Comparison of ENCODE assay signal across 8 cellular contexts in genomic region chr14:32509632-32510187, GRCh38.
DNase-seq lines count a peak whose midpoint lies in the region; ATAC-seq and TF ChIP-seq lines count a peak whose summit lies in the region.

No MANE protein-coding gene starts in this region.

- CTCF ChIA-PET in naive thymus-derived CD4-positive, alpha-beta T cell (lab: Charles Lee) = no interaction called here

- ATAC-seq in stimulated activated naive B cell treated with anti-CD40 and anti-IgM and Interleukin-4, amounts not matched to agents 10 μg/mL and 1 μg/mL and 100 μg/mL, for 72 hours (replicated peaks) = no peak
- no peak for ATAC-seq in naive thymus-derived CD4-positive, alpha-beta T cell
- ATAC-seq in HG03520 (IDR thresholded peaks at IDR 0.05; ENCODE audit: unreplicated experiment) = no peak

- intact Hi-C loops in naive thymus-derived CD4-positive, alpha-beta T cell (cut with micrococcal nuclease) = no loop called here

- peaks cover 78% of the 10 kb centered on the region for H3K4me1 Mint-ChIP-seq in brain
- no peaks in the 10 kb centered on the region for H3K4me1 Mint-ChIP-seq in stimulated activated naive B cell treated with anti-CD40 and anti-IgM and Interleukin-4, amounts not matched to agents 10 μg/mL and 1 μg/mL and 100 μg/mL, for 72 hours
- no peaks in the 10 kb centered on the region for H3K4me1 Mint-ChIP-seq in naive thymus-derived CD4-positive, alpha-beta T cell

- peak overlapping the region; percentile 23 to 97 (median 81) for H3K27ac Mint-ChIP-seq in brain
- no peak overlapping the region for H3K27ac Mint-ChIP-seq in stimulated activated naive B cell treated with anti-CD40 and anti-IgM and Interleukin-4, amounts not matched to agents 10 μg/mL and 1 μg/mL and 100 μg/mL, for 72 hours
- H3K27ac Mint-ChIP-seq in naive thymus-derived CD4-positive, alpha-beta T cell = no peak overlapping the region

- TF ChIP-seq CTCF in brain (conservative IDR thresholded peaks at IDR 0.05) = no peak

- H3K4me3 Mint-ChIP-seq in brain = peak overlapping the region in 3 of 5 experiments; percentile 31 to 43 (median 42)
- no peak overlapping the region for H3K4me3 Mint-ChIP-seq in stimulated activated naive B cell treated with anti-CD40 and anti-IgM and Interleukin-4, amounts not matched to agents 10 μg/mL and 1 μg/mL and 100 μg/mL, for 72 hours
- no peak overlapping the region for H3K4me3 Mint-ChIP-seq in naive thymus-derived CD4-positive, alpha-beta T cell

- H3K27ac ChIP-seq in skeletal muscle tissue (ENCODE audit: low read depth, low read length) = peak overlapping the region; percentile 82
- no peak overlapping the region for H3K27ac ChIP-seq in naive thymus-derived CD4-positive, alpha-beta T cell (ENCODE audit: low read depth, low read length)

- H3K27me3 ChIP-seq in skeletal muscle tissue (ENCODE audit: control insufficient read depth in 3 of 3, insufficient read depth in 3 of 3, low read length in 3 of 3) = no peaks in the 10 kb centered on the region
- peaks cover 0 to 3% of the 10 kb centered on the region in 2 donors for H3K27me3 ChIP-seq in naive thymus-derived CD4-positive, alpha-beta T cell (ENCODE audit: control insufficient read depth in 2 of 2, insufficient read depth in 2 of 2, low read length in 2 of 2)

- H3K27me3 Mint-ChIP-seq in brain = no peaks in the 10 kb centered on the region
- H3K27me3 Mint-ChIP-seq in stimulated activated naive B cell treated with anti-CD40 and anti-IgM and Interleukin-4, amounts not matched to agents 10 μg/mL and 1 μg/mL and 100 μg/mL, for 72 hours = peaks cover 0 to 7% of the 10 kb centered on the region in 2 donors
- peaks cover 0 to 6% (median 2%) of the 10 kb centered on the region in 5 donors for H3K27me3 Mint-ChIP-seq in naive thymus-derived CD4-positive, alpha-beta T cell

- peaks cover 19 to 31% (median 28%) of the 10 kb centered on the region in 3 donors for H3K4me1 ChIP-seq in skeletal muscle tissue (ENCODE audit: control insufficient read depth in 3 of 3, insufficient read depth in 3 of 3, low read length in 3 of 3)
- H3K4me1 ChIP-seq in naive thymus-derived CD4-positive, alpha-beta T cell (ENCODE audit: control insufficient read depth in 2 of 2, insufficient read depth in 2 of 2, low read length in 2 of 2) = no peaks in the 10 kb centered on the region

- peaks cover 0 to 2% (median 0%) of the 10 kb centered on the region in 5 experiments for H3K9me3 Mint-ChIP-seq in brain
- H3K9me3 Mint-ChIP-seq in stimulated activated naive B cell treated with anti-CD40 and anti-IgM and Interleukin-4, amounts not matched to agents 10 μg/mL and 1 μg/mL and 100 μg/mL, for 72 hours = no peaks in the 10 kb centered on the region
- H3K9me3 Mint-ChIP-seq in naive thymus-derived CD4-positive, alpha-beta T cell = peaks cover 0 to under 1% (median 0%) of the 10 kb centered on the region in 11 donors

- DNase-seq in H4 (ENCODE audit: low spot score) (peak; percentile 89), iris pigment epithelial cell (ENCODE audit: low read depth) (peak; percentile 100), GF-D8 (lab: John Stamatoyannopoulos, UW) (no peak)
- DNase-seq in stimulated activated naive B cell treated with anti-CD40 and anti-IgM and Interleukin-4, amounts not matched to agents 10 μg/mL and 1 μg/mL and 100 μg/mL, for 72 hours = no peak
- DNase-seq in naive thymus-derived CD4-positive, alpha-beta T cell = no peak

- peak overlapping the region; percentile 52 to 67 (median 59) for H3K9ac ChIP-seq in skeletal muscle tissue (ENCODE audit: low read depth in 1 of 3, low read length in 3 of 3)

- peak overlapping the region in 2 of 3 donors; percentile 45 to 49 for H3K4me3 ChIP-seq in skeletal muscle tissue (ENCODE audit: low read length in 3 of 3)
- no peak overlapping the region for H3K4me3 ChIP-seq in naive thymus-derived CD4-positive, alpha-beta T cell (ENCODE audit: low read length)

- H3K36me3 Mint-ChIP-seq in brain = peaks cover under 1% of the 10 kb centered on the region
- no peaks in the 10 kb centered on the region for H3K36me3 Mint-ChIP-seq in stimulated activated naive B cell treated with anti-CD40 and anti-IgM and Interleukin-4, amounts not matched to agents 10 μg/mL and 1 μg/mL and 100 μg/mL, for 72 hours
- peaks cover 0 to 1% (median 0%) of the 10 kb centered on the region in 5 donors for H3K36me3 Mint-ChIP-seq in naive thymus-derived CD4-positive, alpha-beta T cell

- POLR2A ChIA-PET in naive thymus-derived CD4-positive, alpha-beta T cell (lab: Charles Lee) = no interaction called here

- no peaks in the 10 kb centered on the region for H3K9me3 ChIP-seq in skeletal muscle tissue (ENCODE audit: control insufficient read depth in 3 of 3, low read length in 3 of 3)
- no peaks in the 10 kb centered on the region for H3K9me3 ChIP-seq in naive thymus-derived CD4-positive, alpha-beta T cell (ENCODE audit: control insufficient read depth in 2 of 3, low read length in 3 of 3)

- H3K36me3 ChIP-seq in skeletal muscle tissue (ENCODE audit: control insufficient read depth in 3 of 3, insufficient read depth in 3 of 3, low read length in 3 of 3) = no peaks in the 10 kb centered on the region
- no peaks in the 10 kb centered on the region for H3K36me3 ChIP-seq in naive thymus-derived CD4-positive, alpha-beta T cell (ENCODE audit: control insufficient read depth in 2 of 3, insufficient read depth in 3 of 3, low read length in 3 of 3)

Comparison
In these comparisons a context has a peak if more than half of its experiments do, and no peak if none do; other contexts are left out.
1. DNase-seq: peak in H4 (single experiment) and iris pigment epithelial cell (single experiment); none in stimulated activated naive B cell treated with anti-CD40 and anti-IgM and Interleukin-4, amounts not matched to agents 10 μg/mL and 1 μg/mL and 100 μg/mL, for 72 hours (single experiment), naive thymus-derived CD4-positive, alpha-beta T cell (0 of 9) and GF-D8 (single experiment).
2. H3K27ac Mint-ChIP-seq: peak in brain (5 of 5); none in stimulated activated naive B cell treated with anti-CD40 and anti-IgM and Interleukin-4, amounts not matched to agents 10 μg/mL and 1 μg/mL and 100 μg/mL, for 72 hours (single experiment) and naive thymus-derived CD4-positive, alpha-beta T cell (0 of 9).
3. H3K4me3 Mint-ChIP-seq: peak in brain (3 of 5); none in stimulated activated naive B cell treated with anti-CD40 and anti-IgM and Interleukin-4, amounts not matched to agents 10 μg/mL and 1 μg/mL and 100 μg/mL, for 72 hours (0 of 2) and naive thymus-derived CD4-positive, alpha-beta T cell (0 of 10).